29 cellular contexts compared by ENCODE assay signal in genomic region chr21:44732263-44732662, GRCh38. TPM values are rescaled to one million over a fixed set of nuclear protein-coding genes. Genes with fewer than 3 reads are reported as not detected.
"Had no signal": no experiment of that assay in that cellular context is flagged by ENCODE, and none has a peak within 500 bp of the region (broad histone marks: within the 10 kb centered on the region; RNA-seq: fewer than 3 reads in every experiment).

No MANE protein-coding gene starts in this region.

- H3K4me3 ChIP-seq: heart right ventricle, sigmoid colon, skin epidermis, thoracic aorta, transverse colon had no signal

- ATAC-seq: esophagus mucosa; heart right ventricle; naive thymus-derived CD4-positive, alpha-beta T cell; stimulated activated naive B cell treated with anti-CD40 and anti-IgM and Interleukin-4, amounts not matched to agents 10 μg/mL and 1 μg/mL and 100 μg/mL, for 72 hours; stimulated activated naive CD8-positive, alpha-beta T cell treated with anti-CD3 and anti-CD28 coated beads, Interleukin-15, amount 100 ng/mL, for 72 hours had no signal

- H3K79me2 ChIP-seq: parathyroid adenoma had no signal

- H2AFZ ChIP-seq: parathyroid adenoma had no signal

- FAIRE-seq: endometrium, frontal cortex, islet of Langerhans had no signal

- H3K27ac ChIP-seq: heart right ventricle, parathyroid adenoma, sigmoid colon, skin epidermis, thoracic aorta, transverse colon had no signal

- H3K36me3 ChIP-seq: heart right ventricle, sigmoid colon, thoracic aorta, transverse colon had no signal

- H3K4me1 ChIP-seq: heart right ventricle, parathyroid adenoma, sigmoid colon, transverse colon had no signal

- DNase-seq: effector memory CD4-positive, alpha-beta T cell; heart right ventricle; hypothalamus; kidney glomerular epithelial cell; mesendoderm; naive thymus-derived CD4-positive, alpha-beta T cell; nucleus accumbens; sigmoid colon; stimulated activated CD4-positive, alpha-beta T cell treated with anti-CD3 and anti-CD28 coated beads, Interleukin-2, amount 100 ng/mL, for 24 hours; stimulated activated CD4-positive, alpha-beta T cell treated with anti-CD3 and anti-CD28 coated beads, Interleukin-4, amount 100 ng/mL, for 4 hours; stimulated activated naive B cell treated with anti-CD40 and anti-IgM and Interleukin-4, amounts not matched to agents 10 μg/mL and 1 μg/mL and 100 μg/mL, for 72 hours; stimulated activated naive CD8-positive, alpha-beta T cell treated with anti-CD3 and anti-CD28 coated beads, Interleukin-15, amount 100 ng/mL, for 72 hours; transverse colon had no signal

- H3K9ac ChIP-seq: parathyroid adenoma had no signal

RNA-seq across cellular contexts. Expression of gene TSPEAR, which starts 20.9 kb away (rescaled TPM):
- total RNA-seq: fibroblast of lung; frontal cortex; mononuclear cell; naive thymus-derived CD4-positive, alpha-beta T cell; neural crest cell; pulmonary artery endothelial cell; sigmoid colon; subcutaneous adipose tissue; thoracic aorta; transverse colon had no signal
- polyA plus RNA-seq: fibroblast of lung had no signal

RNA-seq across cellular contexts. Expression of gene KRTAP10-12, which starts 35.3 kb away (rescaled TPM):
- total RNA-seq: esophagus mucosa; fibroblast of lung; frontal cortex; glomerular endothelial cell; heart right ventricle; liver; lung microvascular endothelial cell; mononuclear cell; naive thymus-derived CD4-positive, alpha-beta T cell; neural crest cell; pulmonary artery endothelial cell; sigmoid colon; subcutaneous adipose tissue; thoracic aorta; transverse colon; urinary bladder had no signal
- polyA plus RNA-seq: fibroblast of lung; heart right ventricle; liver; naive thymus-derived CD4-positive, alpha-beta T cell; sigmoid colon; urinary bladder had no signal

RNA-seq across cellular contexts. Expression of gene KRTAP12-1, which starts 50.3 kb away (rescaled TPM):
- total RNA-seq: esophagus mucosa; fibroblast of lung; frontal cortex; glomerular endothelial cell; heart right ventricle; liver; lung microvascular endothelial cell; mononuclear cell; naive thymus-derived CD4-positive, alpha-beta T cell; neural crest cell; pulmonary artery endothelial cell; sigmoid colon; subcutaneous adipose tissue; thoracic aorta; transverse colon; urinary bladder had no signal
- polyA plus RNA-seq: fibroblast of lung; heart right ventricle; liver; naive thymus-derived CD4-positive, alpha-beta T cell; sigmoid colon; urinary bladder had no signal
